ENCODE assay signal across 22 cellular contexts in the genomic region with DNA sequence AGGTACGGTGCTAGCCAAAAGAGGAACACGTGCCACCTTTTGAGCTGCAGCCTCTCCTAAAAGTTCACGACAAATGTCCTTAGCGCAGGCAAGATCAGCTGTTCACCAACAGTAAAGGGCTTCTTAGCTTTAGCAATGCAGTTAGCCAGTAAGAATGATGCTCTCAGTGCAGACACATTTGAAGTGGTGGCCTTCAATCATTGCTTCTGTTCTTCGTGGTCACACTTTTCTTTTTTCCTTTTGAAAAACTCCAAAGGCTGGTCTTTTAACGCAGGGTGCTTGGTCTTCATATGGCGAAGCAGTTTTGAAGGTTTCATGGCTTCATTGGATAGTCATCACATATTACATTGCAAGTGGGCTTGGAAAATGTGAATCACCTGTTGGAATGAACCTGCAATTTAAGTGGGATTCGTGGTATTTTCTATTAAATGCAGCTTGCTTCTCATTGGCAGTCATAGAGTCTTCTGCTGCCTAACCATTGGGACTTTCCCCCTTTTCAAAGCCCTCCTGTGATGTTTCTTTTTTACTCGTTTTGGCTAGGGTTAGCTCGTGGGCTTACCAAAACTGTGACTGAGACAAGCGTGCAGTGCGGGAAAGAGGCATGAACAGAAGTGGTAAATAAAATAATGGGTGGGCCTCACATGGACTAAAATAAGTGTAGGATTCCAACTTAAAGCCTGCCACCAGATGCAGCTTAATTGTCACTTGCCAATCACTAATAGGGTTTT.
"Had no signal": no experiment of that assay in that cellular context is flagged by ENCODE, and none has a peak within 500 bp of the region (broad histone marks: within the 10 kb centered on the region; RNA-seq: fewer than 3 reads in every experiment).

No MANE protein-coding gene starts in this region.

- H3K9me3 Mint-ChIP-seq: activated naive CD4-positive, alpha-beta T cell treated with anti-CD3 and anti-CD28 coated beads, Interleukin-2, amount 50 U/mL, for 24 hours; activated T-helper 1 cell treated with anti-CD3 and anti-CD28 coated beads, Interleukin-12 subunit alpha, Interleukin-12 subunit beta, Interleukin-2, Interleukin-4 antibody, amounts not matched to agents 30 ng/mL and 10 ng/mL and 1 ng/mL, durations not matched to agents 14 hours and 24 hours and 36 hours; effector memory CD8-positive, alpha-beta T cell; natural killer cell had no signal

- H3K4me1 Mint-ChIP-seq: natural killer cell had no signal

- DNase-seq: activated CD4-positive, alpha-beta T cell treated with anti-CD3 and anti-CD28 coated beads, Interleukin-2, amount 50 U/mL, for 4 hours; activated gamma-delta T cell; adrenal gland; effector memory CD8-positive, alpha-beta T cell; erythroblast; gastrocnemius medialis; glutamatergic neuron; left lung; lower lobe of right lung; mesenchymal stem cell; natural killer cell; occipital lobe; psoas muscle; sigmoid colon; small intestine; stimulated activated CD4-positive, alpha-beta T cell treated with anti-CD3 and anti-CD28 coated beads, Interleukin-2, amount 100 ng/mL, for 48 hours; tibial artery; upper lobe of right lung had no signal

- H3K27ac Mint-ChIP-seq: activated naive CD4-positive, alpha-beta T cell treated with anti-CD3 and anti-CD28 coated beads, Interleukin-2, amount 50 U/mL, for 24 hours; activated T-helper 1 cell treated with anti-CD3 and anti-CD28 coated beads, Interleukin-12 subunit alpha, Interleukin-12 subunit beta, Interleukin-2, Interleukin-4 antibody, amounts not matched to agents 30 ng/mL and 10 ng/mL and 1 ng/mL, durations not matched to agents 14 hours and 24 hours and 36 hours; brain; effector memory CD8-positive, alpha-beta T cell; natural killer cell; neural progenitor cell had no signal

- H3K36me3 Mint-ChIP-seq: activated naive CD4-positive, alpha-beta T cell treated with anti-CD3 and anti-CD28 coated beads, Interleukin-2, amount 50 U/mL, for 24 hours; brain; natural killer cell; neural progenitor cell had no signal

- H3K4me3 Mint-ChIP-seq: activated naive CD4-positive, alpha-beta T cell treated with anti-CD3 and anti-CD28 coated beads, Interleukin-2, amount 50 U/mL, for 24 hours; activated T-helper 1 cell treated with anti-CD3 and anti-CD28 coated beads, Interleukin-12 subunit alpha, Interleukin-12 subunit beta, Interleukin-2, Interleukin-4 antibody, amounts not matched to agents 30 ng/mL and 10 ng/mL and 1 ng/mL, durations not matched to agents 14 hours and 24 hours and 36 hours; brain; effector memory CD8-positive, alpha-beta T cell; natural killer cell; neural progenitor cell had no signal

- ATAC-seq: effector memory CD8-positive, alpha-beta T cell; gastrocnemius medialis; left lung; lower lobe of right lung; natural killer cell; psoas muscle; upper lobe of right lung had no signal
